In the genomic region with DNA sequence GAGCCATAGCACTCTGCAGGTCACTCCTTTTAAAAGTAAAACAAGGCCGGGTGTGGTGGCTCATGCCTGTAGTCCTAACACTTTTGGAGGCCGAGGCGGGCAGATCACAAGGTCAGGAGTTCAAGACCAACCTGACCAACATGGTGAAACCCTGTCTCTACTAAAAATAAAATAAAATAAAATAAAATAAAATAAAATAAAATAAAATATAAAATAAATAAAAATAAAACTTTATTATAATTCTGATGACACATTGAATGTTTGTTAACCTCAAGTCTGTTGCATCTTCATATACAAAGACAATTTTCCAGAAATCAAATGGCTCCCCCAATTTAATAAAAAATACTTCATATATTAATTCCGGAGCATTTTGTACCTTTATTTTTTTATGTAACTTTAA, we compare ENCODE assay signal across 16 cellular contexts. TPM values are rescaled to one million over a fixed set of nuclear protein-coding genes. Genes with fewer than 3 reads are reported as not detected.
"Had no signal": no experiment of that assay in that cellular context is flagged by ENCODE, and none has a peak within 500 bp of the region (broad histone marks: within the 10 kb centered on the region; RNA-seq: fewer than 3 reads in every experiment).

No MANE protein-coding gene starts in this region.

RNA-seq across cellular contexts. Expression of a gene that starts 32.0 kb away (rescaled TPM):
- total RNA-seq: omental fat pad, osteocyte, pancreas, posterior vena cava, progenitor cell of endocrine pancreas, psoas muscle, pulmonary artery endothelial cell, renal cortical epithelial cell, right atrium auricular region, right cardiac atrium, right lobe of liver, sciatic nerve, sigmoid colon, skeletal muscle tissue, smooth muscle cell, spleen had no signal
